Comparison of ENCODE assay signal across 8 cellular contexts in the genomic region with DNA sequence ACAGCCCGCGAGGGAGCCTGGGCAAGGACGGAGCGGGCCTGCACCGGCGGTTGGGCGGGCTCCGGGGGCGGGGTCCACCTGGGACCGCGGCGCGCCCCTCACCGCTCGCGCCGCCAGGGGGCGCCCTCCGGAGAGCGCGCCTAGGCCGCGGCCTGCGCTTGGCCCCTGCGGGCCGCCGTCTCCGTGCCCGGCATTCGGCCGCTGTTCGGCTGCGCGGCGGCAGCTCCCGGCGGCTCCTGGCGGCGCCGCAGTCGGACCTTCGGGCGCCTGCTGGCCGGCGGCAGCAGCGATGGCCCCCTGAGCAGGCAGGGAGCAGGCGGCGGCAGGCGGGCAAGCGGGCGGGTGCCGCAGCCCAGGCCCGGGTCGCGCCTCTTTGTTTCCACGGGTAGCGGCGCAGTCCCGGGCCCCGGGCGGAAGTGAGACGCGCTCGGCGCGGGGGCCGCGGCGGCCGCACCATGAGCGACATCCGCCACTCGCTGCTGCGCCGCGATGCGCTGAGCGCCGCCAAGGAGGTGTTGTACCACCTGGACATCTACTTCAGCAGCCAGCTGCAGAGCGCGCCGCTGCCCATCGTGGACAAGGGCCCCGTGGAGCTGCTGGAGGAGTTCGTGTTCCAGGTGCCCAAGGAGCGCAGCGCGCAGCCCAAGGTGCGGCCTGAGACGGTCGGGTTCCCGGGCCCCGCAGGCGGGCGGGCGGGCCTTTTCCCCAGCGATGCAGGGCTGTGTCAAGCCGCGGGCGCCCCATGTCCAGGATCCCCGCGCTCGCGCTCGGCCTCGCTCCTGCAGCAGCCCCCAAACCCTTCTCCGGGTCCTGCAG. TPM values are rescaled to one million over a fixed set of nuclear protein-coding genes. Genes with fewer than 3 reads are reported as not detected.
DNase-seq lines count a peak whose midpoint lies in the region; ATAC-seq lines count a peak whose summit lies in the region.

A gene (plus strand): TSS at position 193 of the 816 bp plus-strand sequence. CDS start 263 bp downstream, at position 456.

- CTCF ChIA-PET in activated CD8-positive, alpha-beta T cell treated with anti-CD3 and anti-CD28 coated beads, Interleukin-2, amount 10 ng/mL, durations not matched to agents 7 days and 5 days (lab: Charles Lee), result interaction anchor here (0.9 to 1.8 kb wide), 10 partner anchors 9 to 267 kb away, joined by 3 to 18 read pairs (median 6); a partner anchor contains a TSS

- no peaks in the 10 kb centered on the region for H3K27me3 Mint-ChIP-seq in activated CD8-positive, alpha-beta T cell treated with anti-CD3 and anti-CD28 coated beads, Interleukin-2, amount 10 ng/mL, durations not matched to agents 7 days and 5 days (ENCODE audit: low read depth)
- no peaks in the 10 kb centered on the region for H3K27me3 Mint-ChIP-seq in memory B cell

- peak within 1 kb of the TSS; percentile 86 for H3K27ac Mint-ChIP-seq in activated CD8-positive, alpha-beta T cell treated with anti-CD3 and anti-CD28 coated beads, Interleukin-2, amount 10 ng/mL, durations not matched to agents 7 days and 5 days
- H3K27ac Mint-ChIP-seq in memory B cell, result peak within 1 kb of the TSS; percentile 77

- no peaks in the 10 kb centered on the region for H3K9me3 Mint-ChIP-seq in activated CD8-positive, alpha-beta T cell treated with anti-CD3 and anti-CD28 coated beads, Interleukin-2, amount 10 ng/mL, durations not matched to agents 7 days and 5 days (ENCODE audit: insufficient read depth)
- H3K9me3 Mint-ChIP-seq in memory B cell, result no peaks in the 10 kb centered on the region

- peaks cover 20% of the 10 kb centered on the region for H3K4me1 Mint-ChIP-seq in activated CD8-positive, alpha-beta T cell treated with anti-CD3 and anti-CD28 coated beads, Interleukin-2, amount 10 ng/mL, durations not matched to agents 7 days and 5 days (ENCODE audit: low read depth)
- H3K4me1 Mint-ChIP-seq in memory B cell, result peaks cover 9% of the 10 kb centered on the region

- peak; percentile 83 for ATAC-seq in HG03439 (IDR thresholded peaks at IDR 0.05; ENCODE audit: unreplicated experiment)
- peak; percentile 94 for ATAC-seq in activated CD8-positive, alpha-beta T cell treated with anti-CD3 and anti-CD28 coated beads, Interleukin-2, amount 10 ng/mL, durations not matched to agents 7 days and 5 days
- ATAC-seq in memory B cell (ENCODE audit: low read depth), result peak; percentile 87

- H3K36me3 Mint-ChIP-seq in activated CD8-positive, alpha-beta T cell treated with anti-CD3 and anti-CD28 coated beads, Interleukin-2, amount 10 ng/mL, durations not matched to agents 7 days and 5 days (ENCODE audit: low read depth), result peaks cover 50% of the 10 kb centered on the region
- H3K36me3 Mint-ChIP-seq in memory B cell, result peaks cover 22% of the 10 kb centered on the region

- peak within 1 kb of the TSS; percentile 82 for H3K4me3 Mint-ChIP-seq in activated CD8-positive, alpha-beta T cell treated with anti-CD3 and anti-CD28 coated beads, Interleukin-2, amount 10 ng/mL, durations not matched to agents 7 days and 5 days
- peak within 1 kb of the TSS; percentile 88 for H3K4me3 Mint-ChIP-seq in memory B cell

- peak; percentile 93 for DNase-seq in CD1c-positive myeloid dendritic cell (ENCODE audit: extremely low spot score)
- peak; percentile 85 for DNase-seq in GM19238 (ENCODE audit: insufficient read length, low spot score)
- peak; percentile 78 for DNase-seq in NCI-H774 (lab: John Stamatoyannopoulos, UW)
- peak; percentile 81 for DNase-seq in activated CD8-positive, alpha-beta T cell treated with anti-CD3 and anti-CD28 coated beads, Interleukin-2, amount 10 ng/mL, durations not matched to agents 7 days and 5 days
- peak; percentile 67 for DNase-seq in effector CD8-positive, alpha-beta T cell (lab: John Stamatoyannopoulos, UW)
- DNase-seq in memory B cell (ENCODE audit: low spot score in 2 of 2), result peak; percentile 89 to 94
- peak; percentile 63 for DNase-seq in stimulated activated CD8-positive, alpha-beta memory T cell treated with anti-CD3 and anti-CD28 coated beads, Interleukin-12 subunit alpha, Interleukin-12 subunit beta, amount 100 ng/mL, for 24 hours (ENCODE audit: extremely low read depth)

- POLR2A ChIA-PET in activated CD8-positive, alpha-beta T cell treated with anti-CD3 and anti-CD28 coated beads, Interleukin-2, amount 10 ng/mL, durations not matched to agents 7 days and 5 days (lab: Charles Lee), result interaction anchor here (0.6 to 4.0 kb wide), 4 partner anchors 10 to 236 kb away, joined by 3 to 24 read pairs (median 7); a partner anchor contains a TSS

RNA-seq across cellular contexts. Expression of the gene that starts here (rescaled TPM):
- 10 to 100 TPM; 40.9 to 42.7 TPM for total RNA-seq in activated CD8-positive, alpha-beta T cell treated with anti-CD3 and anti-CD28 coated beads, Interleukin-2, amount 10 ng/mL, durations not matched to agents 7 days and 5 days

Comparison
In these comparisons a context has a peak if more than half of its experiments do, and no peak if none do; other contexts are left out.
1. Peak in every context shown above with its lines: DNase-seq and ATAC-seq.